In genomic region chr2:225103737-225104141, GRCh38 we compare ENCODE assay signal across 15 cellular contexts.
A peak's percentile ranks its signal among the peaks of the same experiment; 100 is the strongest.
DNase-seq lines count a peak whose midpoint lies in the region; ATAC-seq and TF ChIP-seq lines count a peak whose summit lies in the region.
"Had no signal": no experiment of that assay in that cellular context is flagged by ENCODE, and none has a peak within 500 bp of the region (broad histone marks: within the 10 kb centered on the region; RNA-seq: fewer than 3 reads in every experiment).

No MANE protein-coding gene starts in this region.

- intact Hi-C loops in right lobe of liver (cut with DNase I), result no loop called here

- H3K4me1 ChIP-seq in adipocyte (ENCODE audit: control insufficient read depth, insufficient read depth, low read length) (peaks cover 22% of the 10 kb centered on the region), right lobe of liver (no peaks in the 10 kb centered on the region)

- H3K4me3 ChIP-seq in adipocyte (ENCODE audit: low read length), result peak overlapping the region; percentile 26
- no peak overlapping the region for H3K4me3 ChIP-seq in fibroblast of villous mesenchyme (ENCODE audit: low read depth, low read length)
- H3K4me3 ChIP-seq in right lobe of liver, result no peak overlapping the region
- H3K4me3 ChIP-seq: lung had no signal

- no peak overlapping the region for H3K27ac ChIP-seq in right lobe of liver
- H3K27ac ChIP-seq: neutrophil had no signal

- TF ChIP-seq CTCF in fibroblast of villous mesenchyme (IDR thresholded peaks at IDR 0.05; ENCODE audit: insufficient read depth, low read depth, low read length) (no peak), right lobe of liver (IDR thresholded peaks at IDR 0.05) (no peak)

- no peak overlapping the region for H3K9ac ChIP-seq in adipocyte (ENCODE audit: low read length)

- peak; percentile 81 for DNase-seq in A172 (ENCODE audit: low spot score)
- DNase-seq in HCEC 1CT, result peak; percentile 86
- DNase-seq in adipocyte (ENCODE audit: low read depth), result peak; percentile 66
- DNase-seq in fibroblast of villous mesenchyme (ENCODE audit: low read depth), result peak; percentile 21
- no peak for DNase-seq in right lobe of liver
- DNase-seq in SHP77 treated with DMSO at 0.1 percent for 48 hours (lab: John Stamatoyannopoulos, UW), result no peak
- DNase-seq in globus pallidus (ENCODE audit: low spot score), result no peak
- DNase-seq: activated CD4-positive, CD25-positive, alpha-beta regulatory T cell; activated CD8-positive, alpha-beta memory T cell treated with anti-CD3 and anti-CD28 coated beads, Interleukin-2, amount 50 U/mL, for 4 hours; cerebellar nuclear complex; NCI-H2171 treated with DMSO at 0.1 percent for 48 hours; small intestine had no signal

- no peaks in the 10 kb centered on the region for H3K27me3 ChIP-seq in adipocyte (replicated peaks; ENCODE audit: control insufficient read depth, insufficient read depth, low read length)
- H3K27me3 ChIP-seq in right lobe of liver, result no peaks in the 10 kb centered on the region
- H3K27me3 ChIP-seq: neutrophil had no signal

- no peak for TF ChIP-seq POLR2A in right lobe of liver (IDR thresholded peaks at IDR 0.05)

- H3K9me3 ChIP-seq in adipocyte (ENCODE audit: control insufficient read depth, low read length) (no peaks in the 10 kb centered on the region), right lobe of liver (no peaks in the 10 kb centered on the region)
- H3K9me3 ChIP-seq: neutrophil had no signal

- WGBS in right lobe of liver (ENCODE audit: insufficient coverage, low coverage, low lambda C conversion rate, missing lambda C conversion rate), result 64% methylated on average over 2 of the region's 2 CpGs

- H3K36me3 ChIP-seq in adipocyte (ENCODE audit: control insufficient read depth, insufficient read depth, low read length, severe bottlenecking), result no peaks in the 10 kb centered on the region
- H3K36me3 ChIP-seq in right lobe of liver, result no peaks in the 10 kb centered on the region
- H3K36me3 ChIP-seq: neutrophil had no signal

- ATAC-seq in HG03108 (IDR thresholded peaks at IDR 0.05; ENCODE audit: unreplicated experiment) (no peak), right lobe of liver (no peak)

Comparison
In these comparisons a context has a peak if more than half of its experiments do, and no peak if none do; other contexts are left out.
1. DNase-seq: peak in A172 (single experiment), HCEC 1CT (single experiment), adipocyte (single experiment) and fibroblast of villous mesenchyme (single experiment); none in right lobe of liver (0 of 3), SHP77 treated with DMSO at 0.1 percent for 48 hours (single experiment) and globus pallidus (single experiment).